In genomic region chr2:12804141-12804857, GRCh38 we compare ENCODE assay signal across 17 cellular contexts.
"Had no signal": no experiment of that assay in that cellular context is flagged by ENCODE, and none has a peak within 500 bp of the region (broad histone marks: within the 10 kb centered on the region; RNA-seq: fewer than 3 reads in every experiment).

No MANE protein-coding gene starts in this region.

- DNase-seq: activated B cell treated with CpG ODN at 0.5 μM for 24 hours; activated CD4-positive, alpha-beta T cell treated with anti-CD3 and anti-CD28 coated beads, Interleukin-2, amount 50 U/mL, for 1 hour; activated naive CD4-positive, alpha-beta T cell treated with anti-CD3 and anti-CD28 coated beads, Interleukin-2, amount 10 ng/mL, durations not matched to agents 7 days and 5 days; activated T-cell treated with anti-CD3 and anti-CD28 coated beads for 4 hours; adrenal gland; caudate nucleus; effector memory CD8-positive, alpha-beta T cell; islet precursor cell; mesenchymal stem cell; occipital lobe; psoas muscle; sigmoid colon; stimulated activated CD4-positive, alpha-beta T cell treated with anti-CD3 and anti-CD28 coated beads, Interleukin-4, amount 100 ng/mL, for 1 hour; stomach; T-helper 17 cell had no signal

- H3K27me3 ChIP-seq: adrenal gland, sigmoid colon, stomach had no signal

- H3K4me3 ChIP-seq: adrenal gland, psoas muscle, sigmoid colon, stomach, thoracic aorta had no signal

- ATAC-seq: effector memory CD8-positive, alpha-beta T cell; left lobe of liver; psoas muscle; T-helper 17 cell had no signal

- H3K27ac ChIP-seq: adrenal gland, psoas muscle, sigmoid colon, stomach, thoracic aorta had no signal

- H3K9me3 ChIP-seq: adrenal gland, psoas muscle, thoracic aorta had no signal

- H3K36me3 ChIP-seq: adrenal gland, sigmoid colon, stomach, thoracic aorta had no signal

- H3K4me1 ChIP-seq: psoas muscle, stomach had no signal
